21 cellular contexts compared by ENCODE assay signal in genomic region chr17:47848198-47848513, GRCh38. TPM values are rescaled to one million over a fixed set of nuclear protein-coding genes. Genes with fewer than 3 reads are reported as not detected.
"Had no signal": no experiment of that assay in that cellular context is flagged by ENCODE, and none has a peak within 500 bp of the region (broad histone marks: within the 10 kb centered on the region; RNA-seq: fewer than 3 reads in every experiment).

No MANE protein-coding gene starts in this region.

- H3K4me3 ChIP-seq: body of pancreas, lung, mucosa of descending colon, right atrium auricular region, upper lobe of right lung had no signal

- H3K27ac ChIP-seq: body of pancreas, right atrium auricular region, upper lobe of right lung had no signal

- ATAC-seq: body of pancreas; esophagus mucosa; left colon; mucosa of descending colon; naive thymus-derived CD4-positive, alpha-beta T cell; stimulated activated naive CD8-positive, alpha-beta T cell treated with anti-CD3 and anti-CD28 coated beads, Interleukin-15, Interleukin-2, amounts not matched to agents 100 U/mL and 50 U/mL, for 24 hours; upper lobe of right lung had no signal

- H3K9me3 ChIP-seq: body of pancreas, mucosa of descending colon, right atrium auricular region, upper lobe of right lung had no signal

- H3K9me3 Mint-ChIP-seq: activated CD4-positive, alpha-beta T cell treated with anti-CD3 and anti-CD28 coated beads, Interleukin-2, amount 10 ng/mL, durations not matched to agents 7 days and 5 days had no signal

- H3K4me3 Mint-ChIP-seq: activated CD4-positive, alpha-beta T cell treated with anti-CD3 and anti-CD28 coated beads, Interleukin-2, amount 10 ng/mL, durations not matched to agents 7 days and 5 days; activated naive CD8-positive, alpha-beta T cell; naive thymus-derived CD4-positive, alpha-beta T cell had no signal

- DNase-seq: activated CD4-positive, alpha-beta T cell treated with anti-CD3 and anti-CD28 coated beads, Interleukin-2, amount 10 ng/mL, durations not matched to agents 7 days and 5 days; activated CD4-positive, CD25-positive, alpha-beta regulatory T cell; activated CD8-positive, alpha-beta memory T cell treated with anti-CD3 and anti-CD28 coated beads for 24 hours; activated gamma-delta T cell treated with Interleukin-2 at 50 U/mL for 16 hours; amygdala; body of pancreas; caudate nucleus; left colon; mucosa of descending colon; naive thymus-derived CD4-positive, alpha-beta T cell; nucleus accumbens; stimulated activated CD4-positive, alpha-beta T cell treated with anti-CD3 and anti-CD28 coated beads, Interleukin-4, amount 100 ng/mL, for 4 hours; stimulated activated naive CD8-positive, alpha-beta T cell treated with anti-CD3 and anti-CD28 coated beads, Interleukin-15, Interleukin-2, amounts not matched to agents 100 U/mL and 50 U/mL, for 24 hours; upper lobe of right lung had no signal

- H3K36me3 ChIP-seq: right atrium auricular region, upper lobe of right lung had no signal

- H3K27ac Mint-ChIP-seq: activated CD4-positive, alpha-beta T cell treated with anti-CD3 and anti-CD28 coated beads, Interleukin-2, amount 10 ng/mL, durations not matched to agents 7 days and 5 days; activated naive CD8-positive, alpha-beta T cell; naive thymus-derived CD4-positive, alpha-beta T cell had no signal

- H3K36me3 Mint-ChIP-seq: activated naive CD8-positive, alpha-beta T cell; naive thymus-derived CD4-positive, alpha-beta T cell had no signal

RNA-seq across cellular contexts. Expression of gene SP6, which starts 2.8 kb away (rescaled TPM):
- total RNA-seq: activated CD4-positive, alpha-beta T cell treated with anti-CD3 and anti-CD28 coated beads, Interleukin-2, amount 10 ng/mL, durations not matched to agents 7 days and 5 days; T-helper 2 cell treated with Interferon-gamma antibody and Interleukin-4, amounts not matched to agents 100 ng/mL and 5 ng/mL, for 36 hours had no signal

RNA-seq across cellular contexts. Expression of gene LRRC46, which starts 16.7 kb away (rescaled TPM):
- total RNA-seq: body of pancreas, posterior vena cava, skeletal muscle tissue had no signal
